ENCODE assay signal across 8 cellular contexts in the genomic region with DNA sequence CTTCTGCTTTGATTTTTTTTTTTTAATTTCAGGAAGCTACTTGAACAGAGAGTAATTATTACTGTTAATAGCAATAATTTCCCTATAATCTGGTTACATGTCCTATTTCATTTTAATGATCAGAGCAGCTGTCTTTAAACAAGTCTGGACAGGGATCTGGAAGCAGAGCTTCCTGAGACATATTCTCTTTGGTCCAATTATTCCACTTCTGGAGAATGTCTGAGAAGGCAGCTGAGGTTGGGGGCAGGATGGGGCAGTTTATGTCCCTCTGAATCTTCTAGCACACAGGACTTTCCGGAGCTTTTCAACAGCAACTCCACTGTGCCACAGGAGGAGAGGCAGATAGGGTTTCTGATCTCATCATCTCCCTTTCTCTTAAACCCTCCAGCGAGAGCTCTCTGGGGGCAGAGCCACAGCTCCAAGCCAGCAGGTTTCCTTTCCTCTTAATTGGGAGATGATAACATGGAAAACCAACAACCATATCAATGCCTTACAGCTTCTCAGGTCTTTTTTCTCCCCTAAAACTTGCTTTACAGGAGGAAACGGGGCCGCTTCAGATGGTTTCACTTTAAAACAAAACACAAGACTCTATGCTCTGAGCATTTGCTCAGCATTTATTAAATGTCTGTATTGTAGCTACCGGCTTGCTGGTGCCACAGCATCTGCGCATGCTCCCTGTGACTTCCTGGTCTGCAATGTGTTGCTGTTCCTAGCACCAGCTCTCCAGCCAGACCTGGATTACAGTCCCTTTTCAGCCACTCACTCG.
DNase-seq lines count a peak whose midpoint lies in the region; ATAC-seq and TF ChIP-seq lines count a peak whose summit lies in the region.

No MANE protein-coding gene starts in this region.

- peaks cover 6% of the 10 kb centered on the region for H3K4me1 ChIP-seq in parathyroid adenoma

- no peak overlapping the region for H3K4me2 ChIP-seq in parathyroid adenoma (ENCODE audit: low read length)

- peak overlapping the region; percentile 62 for H3K27ac ChIP-seq in parathyroid adenoma

- TF ChIP-seq CTCF in WI38 (IDR thresholded peaks at IDR 0.05; ENCODE audit: low read depth, low read length) (no peak), fibroblast of villous mesenchyme (IDR thresholded peaks at IDR 0.05; ENCODE audit: insufficient read depth, low read depth, low read length) (no peak), parathyroid adenoma (IDR thresholded peaks at IDR 0.05) (no peak)

- ATAC-seq in HG02973 (IDR thresholded peaks at IDR 0.05; ENCODE audit: unreplicated experiment) (peak; percentile 76), HG02870 (IDR thresholded peaks at IDR 0.05; ENCODE audit: unreplicated experiment) (no peak), GM18520 (IDR thresholded peaks at IDR 0.05; ENCODE audit: unreplicated experiment) (no peak)

- H3K4me3 ChIP-seq in WI38 (ENCODE audit: low read depth, low read length) = peak overlapping the region; percentile 35; the same call in 1 of the 2 replicates
- peak overlapping the region; percentile 30 for H3K4me3 ChIP-seq in fibroblast of villous mesenchyme (ENCODE audit: low read depth, low read length)
- H3K4me3 ChIP-seq in parathyroid adenoma (ENCODE audit: low read depth, low read length) = no peak overlapping the region

- no peak overlapping the region for H3K9ac ChIP-seq in parathyroid adenoma

- no peaks in the 10 kb centered on the region for H3K9me3 ChIP-seq in parathyroid adenoma (ENCODE audit: control insufficient read depth, low read length)

- H3K79me2 ChIP-seq in parathyroid adenoma = no peaks in the 10 kb centered on the region

- H2AFZ ChIP-seq in parathyroid adenoma = peak overlapping the region; percentile 75

- DNase-seq in EL = peak; percentile 70
- DNase-seq in fibroblast of villous mesenchyme (ENCODE audit: low read depth) = peak; percentile 57
- no peak for DNase-seq in islet precursor cell

- no peaks in the 10 kb centered on the region for H3K27me3 ChIP-seq in parathyroid adenoma (ENCODE audit: control insufficient read depth, insufficient read depth, low read length)

- no peaks in the 10 kb centered on the region for H3K36me3 ChIP-seq in parathyroid adenoma (ENCODE audit: control insufficient read depth, insufficient read depth, low read length)
